ENCODE assay signal across 1 cellular context in the genomic region with DNA sequence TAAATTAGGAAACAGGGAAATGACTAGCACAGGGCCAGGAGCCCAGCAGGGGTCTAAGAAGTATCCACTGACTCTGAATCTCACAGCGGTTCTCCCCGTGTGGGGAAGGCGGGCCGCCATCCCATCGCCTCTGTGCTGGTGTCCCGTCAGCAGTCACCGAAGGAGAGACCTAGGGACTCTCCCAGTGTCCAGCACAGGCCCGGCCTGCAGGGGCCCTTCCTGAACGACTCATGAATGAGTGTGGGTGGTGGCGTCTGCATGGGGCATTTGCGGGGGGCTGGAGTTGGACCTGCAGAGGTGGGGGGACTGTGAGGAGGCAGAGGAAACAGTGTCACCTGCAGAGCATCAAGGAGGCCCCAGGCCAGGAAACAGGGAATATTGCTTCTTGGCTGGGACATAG.
TF ChIP-seq lines count a peak whose summit lies in the region.

No MANE protein-coding gene starts in this region.

TF ChIP-seq in IMR-90, 13 proteins besides CTCF, POLR2A, EP300 and RAD21:
- TF ChIP-seq RCOR1 (IDR thresholded peaks at IDR 0.05; ENCODE audit: insufficient replicate concordance, low read length) (no peak), CHD1 (IDR thresholded peaks at IDR 0.05; ENCODE audit: low read depth, low read length) (no peak), MXI1 (IDR thresholded peaks at IDR 0.05; ENCODE audit: borderline replicate concordance, low read depth, low read length) (no peak), NFE2L2 (IDR thresholded peaks at IDR 0.05; ENCODE audit: low read depth, low read length) (no peak), SMC3 (IDR thresholded peaks at IDR 0.05; ENCODE audit: low read depth, low read length) (no peak), RFX5 (IDR thresholded peaks at IDR 0.05; ENCODE audit: low read depth, low read length) (no peak), FOS (IDR thresholded peaks at IDR 0.05; ENCODE audit: low read depth, low read length) (no peak), BHLHE40 (IDR thresholded peaks at IDR 0.05; ENCODE audit: low read depth, low read length) (no peak), CEBPB (IDR thresholded peaks at IDR 0.05; ENCODE audit: low read depth, low read length) (no peak), MAFK (IDR thresholded peaks at IDR 0.05; ENCODE audit: low read depth, low read length) (no peak)
- TF ChIP-seq, protein P1, sequence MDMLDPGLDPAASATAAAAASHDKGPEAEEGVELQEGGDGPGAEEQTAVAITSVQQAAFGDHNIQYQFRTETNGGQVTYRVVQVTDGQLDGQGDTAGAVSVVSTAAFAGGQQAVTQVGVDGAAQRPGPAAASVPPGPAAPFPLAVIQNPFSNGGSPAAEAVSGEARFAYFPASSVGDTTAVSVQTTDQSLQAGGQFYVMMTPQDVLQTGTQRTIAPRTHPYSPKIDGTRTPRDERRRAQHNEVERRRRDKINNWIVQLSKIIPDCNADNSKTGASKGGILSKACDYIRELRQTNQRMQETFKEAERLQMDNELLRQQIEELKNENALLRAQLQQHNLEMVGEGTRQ (IDR thresholded peaks at IDR 0.05; ENCODE audit: low read depth, low read length) = no peak
- TF ChIP-seq, protein P2, sequence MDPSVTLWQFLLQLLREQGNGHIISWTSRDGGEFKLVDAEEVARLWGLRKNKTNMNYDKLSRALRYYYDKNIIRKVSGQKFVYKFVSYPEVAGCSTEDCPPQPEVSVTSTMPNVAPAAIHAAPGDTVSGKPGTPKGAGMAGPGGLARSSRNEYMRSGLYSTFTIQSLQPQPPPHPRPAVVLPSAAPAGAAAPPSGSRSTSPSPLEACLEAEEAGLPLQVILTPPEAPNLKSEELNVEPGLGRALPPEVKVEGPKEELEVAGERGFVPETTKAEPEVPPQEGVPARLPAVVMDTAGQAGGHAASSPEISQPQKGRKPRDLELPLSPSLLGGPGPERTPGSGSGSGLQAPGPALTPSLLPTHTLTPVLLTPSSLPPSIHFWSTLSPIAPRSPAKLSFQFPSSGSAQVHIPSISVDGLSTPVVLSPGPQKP (IDR thresholded peaks at IDR 0.05; ENCODE audit: borderline replicate concordance, low read depth, low read length) = no peak
TF ChIP-seq in IMR-90: peak in this region for 0.
